Comparison of ENCODE assay signal across 1 cellular context in the genomic region with DNA sequence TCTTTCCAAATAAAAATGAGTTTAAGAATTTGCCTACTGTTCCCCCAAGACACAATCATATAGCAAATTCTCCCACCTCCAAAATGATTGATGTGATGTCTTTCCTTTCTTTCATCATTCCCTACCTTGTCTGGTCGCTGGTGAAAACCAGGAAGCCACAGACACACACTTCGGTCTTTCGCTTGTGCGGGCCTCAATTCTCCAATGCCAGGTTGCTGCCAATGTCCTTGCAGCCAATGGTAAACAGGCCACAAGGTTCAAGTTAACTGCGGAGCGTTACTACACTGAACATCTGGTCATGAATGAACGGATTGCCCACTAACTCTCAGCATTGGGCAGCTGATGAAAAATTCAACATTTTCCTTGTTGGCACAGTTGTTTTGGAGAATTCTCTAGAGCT.
TF ChIP-seq lines count a peak whose summit lies in the region.

No MANE protein-coding gene starts in this region.

TF ChIP-seq in GM23338, 12 proteins besides CTCF, POLR2A, EP300 and RAD21 (continued from another document):
- TF ChIP-seq, protein P1, sequence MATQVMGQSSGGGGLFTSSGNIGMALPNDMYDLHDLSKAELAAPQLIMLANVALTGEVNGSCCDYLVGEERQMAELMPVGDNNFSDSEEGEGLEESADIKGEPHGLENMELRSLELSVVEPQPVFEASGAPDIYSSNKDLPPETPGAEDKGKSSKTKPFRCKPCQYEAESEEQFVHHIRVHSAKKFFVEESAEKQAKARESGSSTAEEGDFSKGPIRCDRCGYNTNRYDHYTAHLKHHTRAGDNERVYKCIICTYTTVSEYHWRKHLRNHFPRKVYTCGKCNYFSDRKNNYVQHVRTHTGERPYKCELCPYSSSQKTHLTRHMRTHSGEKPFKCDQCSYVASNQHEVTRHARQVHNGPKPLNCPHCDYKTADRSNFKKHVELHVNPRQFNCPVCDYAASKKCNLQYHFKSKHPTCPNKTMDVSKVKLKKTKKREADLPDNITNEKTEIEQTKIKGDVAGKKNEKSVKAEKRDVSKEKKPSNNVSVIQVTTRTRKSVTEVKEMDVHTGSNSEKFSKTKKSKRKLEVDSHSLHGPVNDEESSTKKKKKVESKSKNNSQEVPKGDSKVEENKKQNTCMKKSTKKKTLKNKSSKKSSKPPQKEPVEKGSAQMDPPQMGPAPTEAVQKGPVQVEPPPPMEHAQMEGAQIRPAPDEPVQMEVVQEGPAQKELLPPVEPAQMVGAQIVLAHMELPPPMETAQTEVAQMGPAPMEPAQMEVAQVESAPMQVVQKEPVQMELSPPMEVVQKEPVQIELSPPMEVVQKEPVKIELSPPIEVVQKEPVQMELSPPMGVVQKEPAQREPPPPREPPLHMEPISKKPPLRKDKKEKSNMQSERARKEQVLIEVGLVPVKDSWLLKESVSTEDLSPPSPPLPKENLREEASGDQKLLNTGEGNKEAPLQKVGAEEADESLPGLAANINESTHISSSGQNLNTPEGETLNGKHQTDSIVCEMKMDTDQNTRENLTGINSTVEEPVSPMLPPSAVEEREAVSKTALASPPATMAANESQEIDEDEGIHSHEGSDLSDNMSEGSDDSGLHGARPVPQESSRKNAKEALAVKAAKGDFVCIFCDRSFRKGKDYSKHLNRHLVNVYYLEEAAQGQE (IDR thresholded peaks at IDR 0.05; ENCODE audit: unreplicated experiment) = no peak
- TF ChIP-seq CREB1 (CRISPR knock-in tag; IDR thresholded peaks at IDR 0.05; ENCODE audit: low read depth) = no peak
- no peak for TF ChIP-seq ZNF331 (CRISPR knock-in tag; IDR thresholded peaks at IDR 0.05; ENCODE audit: low read depth)
- no peak for TF ChIP-seq JUNB (IDR thresholded peaks at IDR 0.05; ENCODE audit: unreplicated experiment)
- TF ChIP-seq NANOG (IDR thresholded peaks at IDR 0.05; ENCODE audit: borderline replicate concordance) = no peak
- TF ChIP-seq EZH2phosphoT487 (IDR thresholded peaks at IDR 0.05; ENCODE audit: unreplicated experiment) = no peak
- no peak for TF ChIP-seq STAT1 (IDR thresholded peaks at IDR 0.05; ENCODE audit: unreplicated experiment)
- TF ChIP-seq POLR2AphosphoS5 (IDR thresholded peaks at IDR 0.05; ENCODE audit: low read depth) = no peak
- TF ChIP-seq, protein P2, sequence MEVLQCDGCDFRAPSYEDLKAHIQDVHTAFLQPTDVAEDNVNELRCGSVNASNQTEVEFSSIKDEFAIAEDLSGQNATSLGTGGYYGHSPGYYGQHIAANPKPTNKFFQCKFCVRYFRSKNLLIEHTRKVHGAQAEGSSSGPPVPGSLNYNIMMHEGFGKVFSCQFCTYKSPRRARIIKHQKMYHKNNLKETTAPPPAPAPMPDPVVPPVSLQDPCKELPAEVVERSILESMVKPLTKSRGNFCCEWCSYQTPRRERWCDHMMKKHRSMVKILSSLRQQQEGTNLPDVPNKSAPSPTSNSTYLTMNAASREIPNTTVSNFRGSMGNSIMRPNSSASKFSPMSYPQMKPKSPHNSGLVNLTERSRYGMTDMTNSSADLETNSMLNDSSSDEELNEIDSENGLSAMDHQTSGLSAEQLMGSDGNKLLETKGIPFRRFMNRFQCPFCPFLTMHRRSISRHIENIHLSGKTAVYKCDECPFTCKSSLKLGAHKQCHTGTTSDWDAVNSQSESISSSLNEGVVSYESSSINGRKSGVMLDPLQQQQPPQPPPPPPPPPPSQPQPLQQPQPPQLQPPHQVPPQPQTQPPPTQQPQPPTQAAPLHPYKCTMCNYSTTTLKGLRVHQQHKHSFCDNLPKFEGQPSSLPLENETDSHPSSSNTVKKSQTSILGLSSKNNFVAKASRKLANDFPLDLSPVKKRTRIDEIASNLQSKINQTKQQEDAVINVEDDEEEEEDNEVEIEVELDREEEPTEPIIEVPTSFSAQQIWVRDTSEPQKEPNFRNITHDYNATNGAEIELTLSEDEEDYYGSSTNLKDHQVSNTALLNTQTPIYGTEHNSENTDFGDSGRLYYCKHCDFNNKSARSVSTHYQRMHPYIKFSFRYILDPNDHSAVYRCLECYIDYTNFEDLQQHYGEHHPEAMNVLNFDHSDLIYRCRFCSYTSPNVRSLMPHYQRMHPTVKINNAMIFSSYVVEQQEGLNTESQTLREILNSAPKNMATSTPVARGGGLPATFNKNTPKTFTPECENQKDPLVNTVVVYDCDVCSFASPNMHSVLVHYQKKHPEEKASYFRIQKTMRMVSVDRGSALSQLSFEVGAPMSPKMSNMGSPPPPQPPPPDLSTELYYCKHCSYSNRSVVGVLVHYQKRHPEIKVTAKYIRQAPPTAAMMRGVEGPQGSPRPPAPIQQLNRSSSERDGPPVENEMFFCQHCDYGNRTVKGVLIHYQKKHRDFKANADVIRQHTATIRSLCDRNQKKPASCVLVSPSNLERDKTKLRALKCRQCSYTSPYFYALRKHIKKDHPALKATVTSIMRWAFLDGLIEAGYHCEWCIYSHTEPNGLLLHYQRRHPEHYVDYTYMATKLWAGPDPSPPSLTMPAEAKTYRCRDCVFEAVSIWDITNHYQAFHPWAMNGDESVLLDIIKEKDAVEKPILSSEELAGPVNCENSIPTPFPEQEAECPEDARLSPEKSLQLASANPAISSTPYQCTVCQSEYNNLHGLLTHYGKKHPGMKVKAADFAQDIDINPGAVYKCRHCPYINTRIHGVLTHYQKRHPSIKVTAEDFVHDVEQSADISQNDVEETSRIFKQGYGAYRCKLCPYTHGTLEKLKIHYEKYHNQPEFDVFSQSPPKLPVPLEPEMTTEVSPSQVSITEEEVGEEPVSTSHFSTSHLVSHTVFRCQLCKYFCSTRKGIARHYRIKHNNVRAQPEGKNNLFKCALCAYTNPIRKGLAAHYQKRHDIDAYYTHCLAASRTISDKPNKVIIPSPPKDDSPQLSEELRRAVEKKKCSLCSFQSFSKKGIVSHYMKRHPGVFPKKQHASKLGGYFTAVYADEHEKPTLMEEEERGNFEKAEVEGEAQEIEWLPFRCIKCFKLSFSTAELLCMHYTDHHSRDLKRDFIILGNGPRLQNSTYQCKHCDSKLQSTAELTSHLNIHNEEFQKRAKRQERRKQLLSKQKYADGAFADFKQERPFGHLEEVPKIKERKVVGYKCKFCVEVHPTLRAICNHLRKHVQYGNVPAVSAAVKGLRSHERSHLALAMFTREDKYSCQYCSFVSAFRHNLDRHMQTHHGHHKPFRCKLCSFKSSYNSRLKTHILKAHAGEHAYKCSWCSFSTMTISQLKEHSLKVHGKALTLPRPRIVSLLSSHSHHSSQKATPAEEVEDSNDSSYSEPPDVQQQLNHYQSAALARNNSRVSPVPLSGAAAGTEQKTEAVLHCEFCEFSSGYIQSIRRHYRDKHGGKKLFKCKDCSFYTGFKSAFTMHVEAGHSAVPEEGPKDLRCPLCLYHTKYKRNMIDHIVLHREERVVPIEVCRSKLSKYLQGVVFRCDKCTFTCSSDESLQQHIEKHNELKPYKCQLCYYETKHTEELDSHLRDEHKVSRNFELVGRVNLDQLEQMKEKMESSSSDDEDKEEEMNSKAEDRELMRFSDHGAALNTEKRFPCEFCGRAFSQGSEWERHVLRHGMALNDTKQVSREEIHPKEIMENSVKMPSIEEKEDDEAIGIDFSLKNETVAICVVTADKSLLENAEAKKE (CRISPR knock-in tag; IDR thresholded peaks at IDR 0.05) = no peak
- TF ChIP-seq, protein P3, sequence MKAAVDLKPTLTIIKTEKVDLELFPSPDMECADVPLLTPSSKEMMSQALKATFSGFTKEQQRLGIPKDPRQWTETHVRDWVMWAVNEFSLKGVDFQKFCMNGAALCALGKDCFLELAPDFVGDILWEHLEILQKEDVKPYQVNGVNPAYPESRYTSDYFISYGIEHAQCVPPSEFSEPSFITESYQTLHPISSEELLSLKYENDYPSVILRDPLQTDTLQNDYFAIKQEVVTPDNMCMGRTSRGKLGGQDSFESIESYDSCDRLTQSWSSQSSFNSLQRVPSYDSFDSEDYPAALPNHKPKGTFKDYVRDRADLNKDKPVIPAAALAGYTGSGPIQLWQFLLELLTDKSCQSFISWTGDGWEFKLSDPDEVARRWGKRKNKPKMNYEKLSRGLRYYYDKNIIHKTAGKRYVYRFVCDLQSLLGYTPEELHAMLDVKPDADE (IDR thresholded peaks at IDR 0.05) = no peak
